1 cellular context compared by ENCODE assay signal in the genomic region with DNA sequence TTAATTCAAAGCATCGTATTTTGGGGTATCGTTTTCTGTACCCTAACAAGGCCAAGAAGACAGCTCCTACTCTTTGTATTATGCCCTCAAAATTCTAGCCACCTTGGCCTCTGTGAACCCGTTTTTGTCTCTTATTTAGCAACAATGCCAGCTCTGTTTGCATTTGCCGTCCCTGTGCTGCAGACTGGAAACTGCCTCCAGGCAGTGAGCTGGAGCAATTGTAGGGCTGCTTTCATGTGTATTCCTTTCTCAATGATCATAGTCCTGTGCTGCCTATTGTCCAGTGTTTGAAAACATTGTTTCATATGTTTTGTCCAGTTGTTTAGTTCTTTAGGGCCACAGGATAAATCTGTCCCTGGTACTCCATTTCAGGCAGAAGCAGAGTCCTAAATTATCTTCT.
TF ChIP-seq lines count a peak whose summit lies in the region.

No MANE protein-coding gene starts in this region.

TF ChIP-seq in IMR-90, 13 proteins besides CTCF, POLR2A, EP300 and RAD21:
- TF ChIP-seq MXI1 (IDR thresholded peaks at IDR 0.05; ENCODE audit: borderline replicate concordance, low read depth, low read length) (no peak), CHD1 (IDR thresholded peaks at IDR 0.05; ENCODE audit: low read depth, low read length) (no peak), RCOR1 (IDR thresholded peaks at IDR 0.05; ENCODE audit: insufficient replicate concordance, low read length) (no peak), MAZ (IDR thresholded peaks at IDR 0.05; ENCODE audit: borderline replicate concordance, low read depth, low read length) (no peak), SMC3 (IDR thresholded peaks at IDR 0.05; ENCODE audit: low read depth, low read length) (no peak), BHLHE40 (IDR thresholded peaks at IDR 0.05; ENCODE audit: low read depth, low read length) (no peak), RFX5 (IDR thresholded peaks at IDR 0.05; ENCODE audit: low read depth, low read length) (no peak), FOS (IDR thresholded peaks at IDR 0.05; ENCODE audit: low read depth, low read length) (no peak), MAFK (IDR thresholded peaks at IDR 0.05; ENCODE audit: low read depth, low read length) (no peak), NFE2L2 (IDR thresholded peaks at IDR 0.05; ENCODE audit: low read depth, low read length) (no peak)
- TF ChIP-seq, protein P1, sequence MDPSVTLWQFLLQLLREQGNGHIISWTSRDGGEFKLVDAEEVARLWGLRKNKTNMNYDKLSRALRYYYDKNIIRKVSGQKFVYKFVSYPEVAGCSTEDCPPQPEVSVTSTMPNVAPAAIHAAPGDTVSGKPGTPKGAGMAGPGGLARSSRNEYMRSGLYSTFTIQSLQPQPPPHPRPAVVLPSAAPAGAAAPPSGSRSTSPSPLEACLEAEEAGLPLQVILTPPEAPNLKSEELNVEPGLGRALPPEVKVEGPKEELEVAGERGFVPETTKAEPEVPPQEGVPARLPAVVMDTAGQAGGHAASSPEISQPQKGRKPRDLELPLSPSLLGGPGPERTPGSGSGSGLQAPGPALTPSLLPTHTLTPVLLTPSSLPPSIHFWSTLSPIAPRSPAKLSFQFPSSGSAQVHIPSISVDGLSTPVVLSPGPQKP (IDR thresholded peaks at IDR 0.05; ENCODE audit: borderline replicate concordance, low read depth, low read length): no peak
- TF ChIP-seq, protein P2, sequence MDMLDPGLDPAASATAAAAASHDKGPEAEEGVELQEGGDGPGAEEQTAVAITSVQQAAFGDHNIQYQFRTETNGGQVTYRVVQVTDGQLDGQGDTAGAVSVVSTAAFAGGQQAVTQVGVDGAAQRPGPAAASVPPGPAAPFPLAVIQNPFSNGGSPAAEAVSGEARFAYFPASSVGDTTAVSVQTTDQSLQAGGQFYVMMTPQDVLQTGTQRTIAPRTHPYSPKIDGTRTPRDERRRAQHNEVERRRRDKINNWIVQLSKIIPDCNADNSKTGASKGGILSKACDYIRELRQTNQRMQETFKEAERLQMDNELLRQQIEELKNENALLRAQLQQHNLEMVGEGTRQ (IDR thresholded peaks at IDR 0.05; ENCODE audit: low read depth, low read length): no peak
